1 cellular context compared by ENCODE assay signal in genomic region chr16:67419931-67420330, GRCh38.
TF ChIP-seq lines count a peak whose summit lies in the region.

No MANE protein-coding gene starts in this region.

TF ChIP-seq in HepG2, 621 proteins besides CTCF, POLR2A, EP300 and RAD21:
- TF ChIP-seq E2F5 (CRISPR knock-in tag; conservative IDR thresholded peaks at IDR 0.05) (no peak), PHF5A (CRISPR knock-in tag; IDR thresholded peaks at IDR 0.05; ENCODE audit: low read depth, unreplicated experiment) (no peak)
